Comparison of ENCODE assay signal across 8 cellular contexts in genomic region chr2:3423492-3424170, GRCh38. TPM values are rescaled to one million over a fixed set of nuclear protein-coding genes. Genes with fewer than 3 reads are reported as not detected.
DNase-seq lines count a peak whose midpoint lies in the region; ATAC-seq and TF ChIP-seq lines count a peak whose summit lies in the region.

No MANE protein-coding gene starts in this region.

- H3K4me1 ChIP-seq in CD4-positive, alpha-beta memory T cell (ENCODE audit: insufficient read depth, low read length), result no peaks in the 10 kb centered on the region

- DNase-seq in CD4-positive, alpha-beta memory T cell, result peak; percentile 50 to 63 (median 57)
- DNase-seq in NCI-H460 (ENCODE audit: extremely low read depth, low read depth), result peak; percentile 68
- DNase-seq in activated CD4-positive, alpha-beta memory T cell treated with anti-CD3 and anti-CD28 coated beads for 36 hours, result peak; percentile 83
- DNase-seq in ecto neural progenitor cell (ENCODE audit: low spot score), result peak; percentile 79
- DNase-seq in mesothelial cell of epicardium (ENCODE audit: low spot score in 2 of 2, unreplicated experiment in 2 of 2), result peak in 1 of 2 experiments; percentile 72
- peak; percentile 71 for DNase-seq in stimulated activated CD8-positive, alpha-beta memory T cell treated with anti-CD3 and anti-CD28 coated beads, Interleukin-7, amount 100 ng/mL, for 24 hours (ENCODE audit: low read depth)
- no peak for DNase-seq in OCI-M2 (lab: John Stamatoyannopoulos, UW; ENCODE audit: unreplicated experiment)

- peak overlapping the region in 6 of 7 donors; percentile 9 to 90 (median 34) for H3K27ac Mint-ChIP-seq in CD4-positive, alpha-beta memory T cell
- H3K27ac Mint-ChIP-seq in activated CD4-positive, alpha-beta memory T cell treated with anti-CD3 and anti-CD28 coated beads for 36 hours, result no peak overlapping the region
- H3K27ac Mint-ChIP-seq in mesothelial cell of epicardium, result no peak overlapping the region

- no peak overlapping the region for H3K27ac ChIP-seq in CD4-positive, alpha-beta memory T cell (ENCODE audit: low read depth, low read length)

- peak; percentile 38 for ATAC-seq in GM21447 (IDR thresholded peaks at IDR 0.05; ENCODE audit: unreplicated experiment)

- no peaks in the 10 kb centered on the region for H3K27me3 Mint-ChIP-seq in CD4-positive, alpha-beta memory T cell
- no peaks in the 10 kb centered on the region for H3K27me3 Mint-ChIP-seq in activated CD4-positive, alpha-beta memory T cell treated with anti-CD3 and anti-CD28 coated beads for 36 hours
- no peaks in the 10 kb centered on the region for H3K27me3 Mint-ChIP-seq in mesothelial cell of epicardium (ENCODE audit: low read depth)

- peaks cover 3 to 6% (median 5%) of the 10 kb centered on the region in 4 donors for H3K4me1 Mint-ChIP-seq in CD4-positive, alpha-beta memory T cell
- H3K4me1 Mint-ChIP-seq in activated CD4-positive, alpha-beta memory T cell treated with anti-CD3 and anti-CD28 coated beads for 36 hours (ENCODE audit: low read depth), result peaks cover 5% of the 10 kb centered on the region
- no peaks in the 10 kb centered on the region for H3K4me1 Mint-ChIP-seq in mesothelial cell of epicardium

- intact Hi-C loops in CD4-positive, alpha-beta memory T cell (cut with micrococcal nuclease), result loop anchor here (1.0 kb wide), 1 partner anchor 228 kb away; no protein-coding TSS in a partner anchor
- intact Hi-C loops in activated CD4-positive, alpha-beta memory T cell treated with anti-CD3 and anti-CD28 coated beads for 36 hours (cut with micrococcal nuclease), result loop anchor here (1.0 kb wide), 2 partner anchors 39 to 228 kb away; no protein-coding TSS in a partner anchor

- H3K9me3 ChIP-seq in CD4-positive, alpha-beta memory T cell (ENCODE audit: control insufficient read depth in 1 of 2, low read length in 2 of 2), result no peaks in the 10 kb centered on the region

- peak; percentile 92 for TF ChIP-seq CTCF in mesothelial cell of epicardium (IDR thresholded peaks at IDR 0.05; ENCODE audit: unreplicated experiment)

- POLR2A ChIA-PET in CD4-positive, alpha-beta memory T cell (lab: Charles Lee; ENCODE audit: partially characterized antibody), result interaction anchor here (1.2 to 1.9 kb wide), 2 partner anchors 45 to 228 kb away, joined by 5 to 12 read pairs; partner anchors contain the start of gene EIPR1
- POLR2A ChIA-PET in activated CD4-positive, alpha-beta memory T cell treated with anti-CD3 and anti-CD28 coated beads for 36 hours (lab: Charles Lee), result no interaction called here

- CTCF ChIA-PET in CD4-positive, alpha-beta memory T cell (lab: Charles Lee; ENCODE audit: partially characterized antibody), result interaction anchor here (0.8 to 7.7 kb wide), 38 partner anchors 10 to 241 kb away, joined by 3 to 109 read pairs (median 4); partner anchors contain the start of genes ADI1 and TRAPPC12
- CTCF ChIA-PET in activated CD4-positive, alpha-beta memory T cell treated with anti-CD3 and anti-CD28 coated beads for 36 hours (lab: Charles Lee), result interaction anchor here (0.7 to 4.4 kb wide), 22 partner anchors 8 to 262 kb away, joined by 3 to 65 read pairs (median 5); partner anchors contain the start of gene RNASEH1

- H3K4me3 Mint-ChIP-seq in CD4-positive, alpha-beta memory T cell, result no peak overlapping the region
- H3K4me3 Mint-ChIP-seq in activated CD4-positive, alpha-beta memory T cell treated with anti-CD3 and anti-CD28 coated beads for 36 hours, result no peak overlapping the region
- H3K4me3 Mint-ChIP-seq in mesothelial cell of epicardium, result no peak overlapping the region

- no peak overlapping the region for H3K4me3 ChIP-seq in CD4-positive, alpha-beta memory T cell (ENCODE audit: low read length in 2 of 2)

- peaks cover 36% of the 10 kb centered on the region for H3K36me3 ChIP-seq in CD4-positive, alpha-beta memory T cell (ENCODE audit: insufficient read depth, low read length)

- no peaks in the 10 kb centered on the region for H3K9me3 Mint-ChIP-seq in CD4-positive, alpha-beta memory T cell
- H3K9me3 Mint-ChIP-seq in activated CD4-positive, alpha-beta memory T cell treated with anti-CD3 and anti-CD28 coated beads for 36 hours, result no peaks in the 10 kb centered on the region
- H3K9me3 Mint-ChIP-seq in mesothelial cell of epicardium, result no peaks in the 10 kb centered on the region

- H3K27me3 ChIP-seq in CD4-positive, alpha-beta memory T cell (ENCODE audit: insufficient read depth, low read length), result no peaks in the 10 kb centered on the region

- H3K36me3 Mint-ChIP-seq in CD4-positive, alpha-beta memory T cell, result peaks cover 42 to 74% of the 10 kb centered on the region in 2 donors
- H3K36me3 Mint-ChIP-seq in activated CD4-positive, alpha-beta memory T cell treated with anti-CD3 and anti-CD28 coated beads for 36 hours, result peaks cover 21% of the 10 kb centered on the region
- H3K36me3 Mint-ChIP-seq in mesothelial cell of epicardium, result peaks cover 35% of the 10 kb centered on the region

RNA-seq across cellular contexts. Expression of gene TRAPPC12, which starts 44.1 kb away (rescaled TPM):
- total RNA-seq in CD4-positive, alpha-beta memory T cell, result 100 to 1,000 TPM; 134 to 137 TPM
- polyA plus RNA-seq in CD4-positive, alpha-beta memory T cell, result 10 to 100 TPM; 18.0 to 55.5 TPM
- total RNA-seq in NCI-H460 (2014; rRNA removed; shearing (Covaris generic)), result 58.4 and 60.8 TPM in 2 replicates
- 82.7 and 84.3 TPM in 2 replicates for polyA plus RNA-seq in NCI-H460 (2014; cell fraction: nucleus; rRNA removed)
- 10 to 100 TPM; 61.4 to 64.3 TPM for total RNA-seq in activated CD4-positive, alpha-beta memory T cell treated with anti-CD3 and anti-CD28 coated beads for 36 hours
- 121 to 134 TPM (median 128 TPM) in 3 replicates for total RNA-seq in mesothelial cell of epicardium

RNA-seq across cellular contexts. Expression of gene EIPR1, which starts 46.0 kb away (rescaled TPM):
- 10 to 100 TPM; 18.2 to 20.4 TPM for total RNA-seq in CD4-positive, alpha-beta memory T cell
- 10 to 100 TPM; 31.9 to 48.0 TPM for polyA plus RNA-seq in CD4-positive, alpha-beta memory T cell
- total RNA-seq in NCI-H460 (2014; rRNA removed; shearing (Covaris generic)), result 56.5 and 61.7 TPM in 2 replicates
- 79.7 and 90.0 TPM in 2 replicates for polyA plus RNA-seq in NCI-H460 (2014; cell fraction: nucleus; rRNA removed)
- 10 to 100 TPM; 38.2 to 40.5 TPM for total RNA-seq in activated CD4-positive, alpha-beta memory T cell treated with anti-CD3 and anti-CD28 coated beads for 36 hours
- total RNA-seq in mesothelial cell of epicardium, result 25.4 to 27.9 TPM (median 26.4 TPM) in 3 replicates

Comparison
In these comparisons a context has a peak if more than half of its experiments do, and no peak if none do; other contexts are left out.
1. H3K27ac Mint-ChIP-seq: peak in CD4-positive, alpha-beta memory T cell (6 of 7); none in activated CD4-positive, alpha-beta memory T cell treated with anti-CD3 and anti-CD28 coated beads for 36 hours (single experiment) and mesothelial cell of epicardium (single experiment).